Comparison of ENCODE assay signal across 1 cellular context in the genomic region with DNA sequence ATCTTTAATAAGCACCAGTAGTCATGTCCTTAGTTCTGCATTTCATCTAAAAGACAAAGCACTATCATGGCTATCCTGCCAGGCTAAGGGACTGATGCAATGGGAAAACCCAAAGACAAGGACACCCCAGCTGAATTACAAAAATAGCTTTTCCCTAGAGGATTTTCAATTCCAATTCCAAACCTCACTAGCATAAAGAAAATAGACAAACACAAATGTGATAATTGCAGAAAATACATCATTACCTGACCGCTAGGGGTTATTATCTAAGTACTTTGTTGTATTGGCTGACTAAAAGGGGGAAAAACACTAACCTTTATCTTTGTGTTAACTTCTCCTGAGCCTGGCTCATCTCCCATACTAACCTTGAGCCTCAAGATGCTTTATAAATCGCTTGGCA.
TF ChIP-seq lines count a peak whose summit lies in the region.

No MANE protein-coding gene starts in this region.

TF ChIP-seq in HEK293, 187 proteins besides CTCF, POLR2A, EP300 and RAD21 (continued from another document):
- TF ChIP-seq, protein P1, sequence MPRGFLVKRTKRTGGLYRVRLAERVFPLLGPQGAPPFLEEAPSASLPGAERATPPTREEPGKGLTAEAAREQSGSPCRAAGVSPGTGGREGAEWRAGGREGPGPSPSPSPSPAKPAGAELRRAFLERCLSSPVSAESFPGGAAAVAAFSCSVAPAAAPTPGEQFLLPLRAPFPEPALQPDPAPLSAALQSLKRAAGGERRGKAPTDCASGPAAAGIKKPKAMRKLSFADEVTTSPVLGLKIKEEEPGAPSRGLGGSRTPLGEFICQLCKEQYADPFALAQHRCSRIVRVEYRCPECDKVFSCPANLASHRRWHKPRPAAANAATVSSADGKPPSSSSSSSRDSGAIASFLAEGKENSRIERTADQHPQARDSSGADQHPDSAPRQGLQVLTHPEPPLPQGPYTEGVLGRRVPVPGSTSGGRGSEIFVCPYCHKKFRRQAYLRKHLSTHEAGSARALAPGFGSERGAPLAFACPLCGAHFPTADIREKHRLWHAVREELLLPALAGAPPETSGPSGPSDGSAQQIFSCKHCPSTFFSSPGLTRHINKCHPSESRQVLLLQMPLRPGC (tag by site-specific recombination; IDR thresholded peaks at IDR 0.05), result no peak
- TF ChIP-seq ZNF169 (tag by site-specific recombination; IDR thresholded peaks at IDR 0.05) (no peak), GLI2 (tag by site-specific recombination; IDR thresholded peaks at IDR 0.05; ENCODE audit: borderline replicate concordance, low read depth) (0 out of 2 replicates have a peak, but pooled peaks have one; percentile 24)
- TF ChIP-seq, protein P2, sequence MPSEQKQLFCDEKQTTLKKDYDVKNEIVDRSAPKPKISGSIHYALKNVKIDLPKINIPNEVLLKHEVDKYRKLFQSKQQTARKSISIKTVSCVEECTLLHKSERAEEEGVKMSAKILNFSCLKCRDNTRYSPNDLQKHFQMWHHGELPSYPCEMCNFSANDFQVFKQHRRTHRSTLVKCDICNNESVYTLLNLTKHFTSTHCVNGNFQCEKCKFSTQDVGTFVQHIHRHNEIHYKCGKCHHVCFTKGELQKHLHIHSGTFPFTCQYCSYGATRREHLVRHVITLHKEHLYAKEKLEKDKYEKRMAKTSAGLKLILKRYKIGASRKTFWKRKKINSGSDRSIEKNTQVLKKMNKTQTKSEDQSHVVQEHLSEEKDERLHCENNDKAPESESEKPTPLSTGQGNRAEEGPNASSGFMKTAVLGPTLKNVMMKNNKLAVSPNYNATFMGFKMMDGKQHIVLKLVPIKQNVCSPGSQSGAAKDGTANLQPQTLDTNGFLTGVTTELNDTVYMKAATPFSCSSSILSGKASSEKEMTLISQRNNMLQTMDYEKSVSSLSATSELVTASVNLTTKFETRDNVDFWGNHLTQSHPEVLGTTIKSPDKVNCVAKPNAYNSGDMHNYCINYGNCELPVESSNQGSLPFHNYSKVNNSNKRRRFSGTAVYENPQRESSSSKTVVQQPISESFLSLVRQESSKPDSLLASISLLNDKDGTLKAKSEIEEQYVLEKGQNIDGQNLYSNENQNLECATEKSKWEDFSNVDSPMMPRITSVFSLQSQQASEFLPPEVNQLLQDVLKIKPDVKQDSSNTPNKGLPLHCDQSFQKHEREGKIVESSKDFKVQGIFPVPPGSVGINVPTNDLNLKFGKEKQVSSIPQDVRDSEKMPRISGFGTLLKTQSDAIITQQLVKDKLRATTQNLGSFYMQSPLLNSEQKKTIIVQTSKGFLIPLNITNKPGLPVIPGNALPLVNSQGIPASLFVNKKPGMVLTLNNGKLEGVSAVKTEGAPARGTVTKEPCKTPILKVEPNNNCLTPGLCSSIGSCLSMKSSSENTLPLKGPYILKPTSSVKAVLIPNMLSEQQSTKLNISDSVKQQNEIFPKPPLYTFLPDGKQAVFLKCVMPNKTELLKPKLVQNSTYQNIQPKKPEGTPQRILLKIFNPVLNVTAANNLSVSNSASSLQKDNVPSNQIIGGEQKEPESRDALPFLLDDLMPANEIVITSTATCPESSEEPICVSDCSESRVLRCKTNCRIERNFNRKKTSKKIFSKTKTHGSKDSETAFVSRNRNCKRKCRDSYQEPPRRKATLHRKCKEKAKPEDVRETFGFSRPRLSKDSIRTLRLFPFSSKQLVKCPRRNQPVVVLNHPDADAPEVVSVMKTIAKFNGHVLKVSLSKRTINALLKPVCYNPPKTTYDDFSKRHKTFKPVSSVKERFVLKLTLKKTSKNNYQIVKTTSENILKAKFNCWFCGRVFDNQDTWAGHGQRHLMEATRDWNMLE (tag by site-specific recombination; conservative IDR thresholded peaks at IDR 0.05; ENCODE audit: low read depth), result no peak
